ENCODE assay signal across 20 cellular contexts in genomic region chr7:388461-388960, GRCh38.
DNase-seq lines count a peak whose midpoint lies in the region; ATAC-seq and TF ChIP-seq lines count a peak whose summit lies in the region.
"Had no signal": no experiment of that assay in that cellular context is flagged by ENCODE, and none has a peak within 500 bp of the region (broad histone marks: within the 10 kb centered on the region; RNA-seq: fewer than 3 reads in every experiment).

No MANE protein-coding gene starts in this region.

- peaks cover 10% of the 10 kb centered on the region for H3K9me3 ChIP-seq in mucosa of descending colon

- intact Hi-C loops in cardiac septum (cut with DNase I) (no loop called here), mucosa of descending colon (cut with DNase I, micrococcal nuclease) (no loop called here)

- no peaks in the 10 kb centered on the region for H3K36me3 ChIP-seq in mucosa of descending colon (ENCODE audit: low read depth)
- H3K36me3 ChIP-seq: transverse colon had no signal

- ATAC-seq in mucosa of descending colon = no peak
- ATAC-seq in GM19397 (IDR thresholded peaks at IDR 0.05; ENCODE audit: unreplicated experiment) = no peak
- ATAC-seq: left colon had no signal

- no peak overlapping the region for H3K4me3 ChIP-seq in mucosa of descending colon
- H3K4me3 ChIP-seq: smooth muscle cell, transverse colon had no signal

- H3K4me1 ChIP-seq in mucosa of descending colon (ENCODE audit: low read depth) = no peaks in the 10 kb centered on the region
- H3K4me1 ChIP-seq: parathyroid adenoma, transverse colon had no signal

- DNase-seq in 8988T (peak; percentile 9), NCI-H1092 (lab: John Stamatoyannopoulos, UW) (peak; percentile 16), cardiac septum (ENCODE audit: low spot score) (peak; percentile 76), mucosa of descending colon (peak in 2 of 3 donors; percentile 21 to 41), LoVo (ENCODE audit: low spot score) (no peak), HCEC 1CT (no peak), NCI-H345 treated with DMSO at 0.1 percent for 48 hours (lab: John Stamatoyannopoulos, UW; ENCODE audit: unreplicated experiment) (no peak)
- DNase-seq: ACHN; activated CD4-positive, alpha-beta T cell treated with anti-CD3 and anti-CD28 coated beads for 4 hours; activated naive CD4-positive, alpha-beta T cell treated with anti-CD3 and anti-CD28 coated beads, Interleukin-2, amount 50 U/mL, for 16 hours; activated T-cell treated with anti-CD3 and anti-CD28 coated beads for 4 hours; CD4-positive, CD25-positive, alpha-beta regulatory T cell; foreskin fibroblast; Karpas-422; NCI-H1436; transverse colon had no signal

- TF ChIP-seq CTCF in mucosa of descending colon (IDR thresholded peaks at IDR 0.05) = no peak

Comparison
In these comparisons a context has a peak if more than half of its experiments do, and no peak if none do; other contexts are left out.
1. DNase-seq: peak in 8988T (single experiment), NCI-H1092 (single experiment), cardiac septum (single experiment) and mucosa of descending colon (2 of 3); none in LoVo (single experiment), HCEC 1CT (single experiment) and NCI-H345 treated with DMSO at 0.1 percent for 48 hours (single experiment).